Comparison of ENCODE assay signal across 17 cellular contexts in genomic region chr1:29875557-29876028, GRCh38.
DNase-seq lines count a peak whose midpoint lies in the region; ATAC-seq, FAIRE-seq and TF ChIP-seq lines count a peak whose summit lies in the region.
"Had no signal": no experiment of that assay in that cellular context is flagged by ENCODE, and none has a peak within 500 bp of the region (broad histone marks: within the 10 kb centered on the region; RNA-seq: fewer than 3 reads in every experiment).

No MANE protein-coding gene starts in this region.

- H3K9me3 ChIP-seq in K562 (replicated peaks; ENCODE audit: control insufficient read depth, insufficient read depth, low read depth, low read length) = no peaks in the 10 kb centered on the region
- H3K9me3 ChIP-seq: adrenal gland, transverse colon had no signal

- H3K36me3 ChIP-seq in K562 (ENCODE audit: control insufficient read depth, insufficient read depth, low read length) = no peaks in the 10 kb centered on the region
- no peaks in the 10 kb centered on the region for H3K36me3 ChIP-seq in mesendoderm (ENCODE audit: control insufficient read depth, insufficient read depth, low read length)
- H3K36me3 ChIP-seq: adrenal gland, transverse colon had no signal

- TF ChIP-seq EP300 in K562 (IDR thresholded peaks at IDR 0.05; ENCODE audit: low read length) = no peak

- H2AK5ac ChIP-seq in mesendoderm (ENCODE audit: low read length) = no peak overlapping the region

- H4K8ac ChIP-seq in mesendoderm (ENCODE audit: low read depth, low read length) = no peak overlapping the region

- no peak overlapping the region for H3K23ac ChIP-seq in mesendoderm (ENCODE audit: low read length)

- H3K4me3 ChIP-seq in K562 = no peak overlapping the region
- no peak overlapping the region for H3K4me3 ChIP-seq in mesendoderm (ENCODE audit: low read length)
- H3K4me3 ChIP-seq: adrenal gland, transverse colon had no signal

- TF ChIP-seq POLR2A in K562 (conservative IDR thresholded peaks at IDR 0.05) = no peak

- H3K79me2 ChIP-seq in K562 (ENCODE audit: control insufficient read depth, insufficient read depth, low read length) (no peaks in the 10 kb centered on the region), mesendoderm (ENCODE audit: control insufficient read depth, insufficient read depth, low read length) (no peaks in the 10 kb centered on the region)

- ATAC-seq in K562 = no peak
- no peak for ATAC-seq in GM21423 (IDR thresholded peaks at IDR 0.05; ENCODE audit: unreplicated experiment)
- ATAC-seq: WTC11 had no signal

- H3K9ac ChIP-seq in K562 (ENCODE audit: insufficient read depth in 1 of 2, low read depth in 2 of 2, low read length in 2 of 2) (no peak overlapping the region), mesendoderm (ENCODE audit: low read length) (no peak overlapping the region)

- in situ Hi-C loops in K562 (cut with MboI) = no loop called here

- no peak overlapping the region for H4K5ac ChIP-seq in mesendoderm (ENCODE audit: low read length)

- H3K27me3 ChIP-seq in K562 (ENCODE audit: control insufficient read depth in 2 of 2, insufficient read depth in 2 of 2, low read length in 2 of 2) = peaks cover 0 to 10% of the 10 kb centered on the region in 2 experiments; a peak in 2 of 5 replicates
- no peaks in the 10 kb centered on the region for H3K27me3 ChIP-seq in mesendoderm (ENCODE audit: insufficient read depth, low read length, poor library complexity)

- no peak overlapping the region for H3K56ac ChIP-seq in mesendoderm (ENCODE audit: low read length)

- H3K9me1 ChIP-seq in K562 (ENCODE audit: control insufficient read depth, insufficient read depth, low read length) = no peaks in the 10 kb centered on the region

- H3K4me2 ChIP-seq in K562 (ENCODE audit: insufficient read depth, low read length) (no peak overlapping the region), mesendoderm (ENCODE audit: low read length) (no peak overlapping the region)

- H2BK120ac ChIP-seq in mesendoderm (ENCODE audit: low read depth, low read length) = no peak overlapping the region

- H3K79me1 ChIP-seq in mesendoderm (ENCODE audit: low read length) = no peaks in the 10 kb centered on the region

- intact Hi-C loops in K562 (cut with micrococcal nuclease) = no loop called here

- H3K18ac ChIP-seq in mesendoderm (ENCODE audit: low read length) = no peak overlapping the region

- no peaks in the 10 kb centered on the region; a peak in 1 of 5 replicates for H3K4me1 ChIP-seq in K562 (replicated peaks in 1 of 2; ENCODE audit: control insufficient read depth in 2 of 2, insufficient read depth in 2 of 2, low read length in 2 of 2)
- no peaks in the 10 kb centered on the region for H3K4me1 ChIP-seq in mesendoderm (ENCODE audit: control insufficient read depth, low read depth, low read length)
- H3K4me1 ChIP-seq: adrenal gland, transverse colon had no signal

- no peak for FAIRE-seq in K562 (lab: Jason Lieb, UNC)
- FAIRE-seq: A204.1, D721Med had no signal

- H2AFZ ChIP-seq in K562 (ENCODE audit: low read depth, low read length) = no peak overlapping the region

- CTCF ChIA-PET in K562 (lab: Yijun Ruan, JAX; ENCODE audit: low intra/inter-chr PET ratio) = no interaction called here

- POLR2A ChIA-PET in K562 (lab: Yijun Ruan, JAX) = interaction anchor here (0.7 kb wide), 1 partner anchor 125 kb away, joined by 3 read pairs; no protein-coding TSS in a partner anchor

- no peaks in the 10 kb centered on the region for H4K20me1 ChIP-seq in K562 (replicated peaks; ENCODE audit: control insufficient read depth, insufficient read depth, low read length)

- WGBS in K562 (ENCODE audit: insufficient coverage, low coverage, missing lambda C conversion rate) = 0% methylated on average over 2 of the region's 2 CpGs
- no CpG with 5 or more reads among the region's 2 CpGs for WGBS in mesendoderm (ENCODE audit: extremely low coverage, insufficient coverage, low lambda C conversion rate)

- H2BK15ac ChIP-seq in mesendoderm (replicated peaks; ENCODE audit: low read depth) = no peak overlapping the region

- H3K27ac ChIP-seq in K562 (ENCODE audit: extremely low read depth, low read depth, low read length) (no peak overlapping the region), mesendoderm (ENCODE audit: low read depth, low read length) (no peak overlapping the region)
- H3K27ac ChIP-seq: adrenal gland, transverse colon had no signal

- peak; percentile 11 to 70 (median 29) for DNase-seq in NCI-H1417 (lab: John Stamatoyannopoulos, UW)
- DNase-seq in NCI-H1417 treated with DMSO at 0.1 percent for 48 hours (lab: John Stamatoyannopoulos, UW) = no peak
- peak; percentile 93 for DNase-seq in NCI-H2029 treated with DMSO at 0.1 percent for 48 hours (lab: John Stamatoyannopoulos, UW)
- no peak for DNase-seq in K562 (ENCODE audit: extremely low read depth in 1 of 4, low spot score in 3 of 4)
- peak; percentile 68 for DNase-seq in mesendoderm
- DNase-seq in 8988T = no peak
- DNase-seq in NCI-H187 treated with DMSO at 0.1 percent for 48 hours (lab: John Stamatoyannopoulos, UW) = no peak
- DNase-seq: activated T-cell treated with anti-CD3 and anti-CD28 coated beads for 4 hours, left cardiac atrium, NCI-H187, SIG-M5, transverse colon had no signal

- BruUV-seq in K562 (replicated peaks; lab: Mats Ljungman, UMichigan) = no TSS peak

- no peak for TF ChIP-seq CTCF in K562 (IDR thresholded peaks at IDR 0.05 in 2 of 3, conservative IDR thresholded peaks at IDR 0.05 in 1 of 3; ENCODE audit: insufficient read depth in 2 of 3, low read depth in 1 of 3, low read length in 3 of 3)

- no peak overlapping the region for H3K4ac ChIP-seq in mesendoderm (ENCODE audit: low read depth, low read length)

- no peak for TF ChIP-seq RAD21 in K562 (CRISPR knock-in tag; conservative IDR thresholded peaks at IDR 0.05 in 1 of 2, IDR thresholded peaks at IDR 0.05 in 1 of 2)

- H2BK5ac ChIP-seq in mesendoderm (ENCODE audit: low read length) = no peak overlapping the region

TF ChIP-seq in K562, 482 proteins besides CTCF, POLR2A, EP300 and RAD21:
- peak; percentile 34; the same call in 1 of the 2 replicates for TF ChIP-seq ETV1 (tag; conservative IDR thresholded peaks at IDR 0.05; ENCODE audit: low read depth)
- no peak for TF ChIP-seq WHSC1 (IDR thresholded peaks at IDR 0.05; ENCODE audit: low read length)
- no peak for TF ChIP-seq ZNF609 (CRISPR knock-in tag; IDR thresholded peaks at IDR 0.05; ENCODE audit: borderline replicate concordance)

Comparison
In these comparisons a context has a peak if more than half of its experiments do, and no peak if none do; other contexts are left out.
1. DNase-seq: peak in NCI-H1417 (3 of 3), NCI-H2029 treated with DMSO at 0.1 percent for 48 hours (single experiment) and mesendoderm (single experiment); none in NCI-H1417 treated with DMSO at 0.1 percent for 48 hours (single experiment), K562 (0 of 4), 8988T (single experiment) and NCI-H187 treated with DMSO at 0.1 percent for 48 hours (single experiment).